ENCODE assay signal across 1 cellular context in the genomic region with DNA sequence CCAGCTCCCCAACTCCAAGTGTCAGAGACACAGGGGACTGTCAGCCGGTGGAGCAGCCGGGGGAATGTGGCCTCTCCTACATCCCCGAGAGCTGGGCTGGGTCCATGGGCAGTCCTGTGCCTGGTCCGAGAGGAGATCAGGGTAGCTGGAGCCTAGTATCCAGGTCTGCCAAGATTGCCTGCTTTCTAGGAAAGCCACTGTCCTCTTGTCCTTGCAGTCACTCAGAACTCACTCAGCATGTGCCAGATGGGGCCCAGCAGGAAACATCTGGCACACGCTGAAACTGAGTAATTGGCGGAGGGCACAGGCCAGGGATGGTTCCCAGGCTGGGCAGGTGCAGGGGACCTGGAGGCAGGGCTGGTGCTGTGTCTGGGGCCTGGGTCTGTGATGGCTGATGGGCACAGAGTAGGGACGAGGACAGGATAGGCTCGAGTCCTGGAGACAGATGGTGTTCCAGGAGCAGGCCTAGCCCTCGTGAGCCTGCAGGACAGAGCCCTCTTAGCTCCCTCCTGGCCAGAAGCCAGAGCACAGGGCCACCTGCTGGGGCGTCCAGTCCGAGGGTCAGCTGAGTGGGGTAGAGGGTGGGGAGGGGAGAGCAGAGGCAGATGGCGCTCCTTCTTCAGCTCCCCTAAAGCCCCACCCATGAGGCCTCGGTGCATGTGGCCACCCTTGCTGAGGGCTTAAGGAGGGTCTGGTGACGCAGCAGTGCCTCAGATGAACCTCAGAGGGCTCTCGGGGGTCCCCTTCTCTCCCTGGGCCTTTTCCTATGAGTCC.
A peak's percentile ranks its signal among the peaks of the same experiment; 100 is the strongest.
TF ChIP-seq lines count a peak whose summit lies in the region.

No MANE protein-coding gene starts in this region.

TF ChIP-seq in HepG2, 621 proteins besides CTCF, POLR2A, EP300 and RAD21 (continued from another document):
- TF ChIP-seq ZFP91 (CRISPR knock-in tag; IDR thresholded peaks at IDR 0.05; ENCODE audit: borderline replicate concordance) (peak; percentile 48; the same call in 1 of the 2 replicates), MAFG (CRISPR knock-in tag; IDR thresholded peaks at IDR 0.05) (0 out of 2 replicates have a peak, but pooled peaks have one; percentile 30), ZNF577 (CRISPR knock-in tag; IDR thresholded peaks at IDR 0.05; ENCODE audit: borderline replicate concordance, low read depth) (no peak), SP1 (IDR thresholded peaks at IDR 0.05) (no peak), SP1 (CRISPR knock-in tag; IDR thresholded peaks at IDR 0.05) (no peak), ZNF350 (CRISPR knock-in tag; IDR thresholded peaks at IDR 0.05; ENCODE audit: borderline replicate concordance, low read depth) (peak; percentile 9; the same call in 1 of the 2 replicates), ELF4 (CRISPR knock-in tag; IDR thresholded peaks at IDR 0.05; ENCODE audit: borderline replicate concordance) (no peak), ZNF782 (CRISPR knock-in tag; IDR thresholded peaks at IDR 0.05; ENCODE audit: borderline replicate concordance) (peak; percentile 80; the same call in 1 of the 2 replicates), SP140L (CRISPR knock-in tag; IDR thresholded peaks at IDR 0.05; ENCODE audit: borderline replicate concordance) (no peak), ATRX (CRISPR knock-in tag; IDR thresholded peaks at IDR 0.05; ENCODE audit: borderline replicate concordance) (no peak), MAZ (IDR thresholded peaks at IDR 0.05; ENCODE audit: borderline replicate concordance, low read depth, low read length) (no peak), MAZ (CRISPR knock-in tag; IDR thresholded peaks at IDR 0.05; ENCODE audit: low read depth) (peak; percentile 46; the same call in 1 of the 2 replicates), BRD4 (CRISPR knock-in tag; IDR thresholded peaks at IDR 0.05) (peak; percentile 67; the same call in 1 of the 2 replicates), ZNF788 (CRISPR knock-in tag; IDR thresholded peaks at IDR 0.05; ENCODE audit: borderline replicate concordance) (peak; percentile 86; the same call in 1 of the 2 replicates), REPIN1 (CRISPR knock-in tag; IDR thresholded peaks at IDR 0.05; ENCODE audit: borderline replicate concordance, low read depth) (0 out of 2 replicates have a peak, but pooled peaks have one; percentile 41), SKI (IDR thresholded peaks at IDR 0.05; ENCODE audit: partially characterized antibody) (no peak), ZBTB46 (CRISPR knock-in tag; IDR thresholded peaks at IDR 0.05; ENCODE audit: borderline replicate concordance) (0 out of 2 replicates have a peak, but pooled peaks have one; percentile 72), ATF7 (IDR thresholded peaks at IDR 0.05) (no peak), ATF7 (CRISPR knock-in tag; IDR thresholded peaks at IDR 0.05) (0 out of 2 replicates have a peak, but pooled peaks have one; percentile 32), ZKSCAN5 (CRISPR knock-in tag; IDR thresholded peaks at IDR 0.05) (0 out of 2 replicates have a peak, but pooled peaks have one; percentile 24), HDAC2 (CRISPR knock-in tag; IDR thresholded peaks at IDR 0.05) (0 out of 2 replicates have a peak, but pooled peaks have one; percentile 4), ZBTB8A (CRISPR knock-in tag; IDR thresholded peaks at IDR 0.05; ENCODE audit: borderline replicate concordance, low read depth) (0 out of 2 replicates have a peak, but pooled peaks have one; percentile 72), YEATS4 (CRISPR knock-in tag; IDR thresholded peaks at IDR 0.05; ENCODE audit: borderline replicate concordance) (0 out of 2 replicates have a peak, but pooled peaks have one; percentile 51), SRY (CRISPR knock-in tag; IDR thresholded peaks at IDR 0.05) (0 out of 2 replicates have a peak, but pooled peaks have one; percentile 79), DPF2 (CRISPR knock-in tag; IDR thresholded peaks at IDR 0.05; ENCODE audit: borderline replicate concordance, low read depth) (peak; percentile 16; the same call in 1 of the 2 replicates), ZNF556 (CRISPR knock-in tag; IDR thresholded peaks at IDR 0.05; ENCODE audit: borderline replicate concordance) (peak; percentile 45; the same call in 1 of the 2 replicates), HNRNPK (IDR thresholded peaks at IDR 0.05; ENCODE audit: low read depth, low read length, poor library complexity, severe bottlenecking) (no peak), PAWR (CRISPR knock-in tag; IDR thresholded peaks at IDR 0.05; ENCODE audit: borderline replicate concordance) (peak; percentile 78; the same call in 1 of the 2 replicates), ZZZ3 (CRISPR knock-in tag; IDR thresholded peaks at IDR 0.05; ENCODE audit: borderline replicate concordance) (peak; percentile 83)
- TF ChIP-seq, protein P1, sequence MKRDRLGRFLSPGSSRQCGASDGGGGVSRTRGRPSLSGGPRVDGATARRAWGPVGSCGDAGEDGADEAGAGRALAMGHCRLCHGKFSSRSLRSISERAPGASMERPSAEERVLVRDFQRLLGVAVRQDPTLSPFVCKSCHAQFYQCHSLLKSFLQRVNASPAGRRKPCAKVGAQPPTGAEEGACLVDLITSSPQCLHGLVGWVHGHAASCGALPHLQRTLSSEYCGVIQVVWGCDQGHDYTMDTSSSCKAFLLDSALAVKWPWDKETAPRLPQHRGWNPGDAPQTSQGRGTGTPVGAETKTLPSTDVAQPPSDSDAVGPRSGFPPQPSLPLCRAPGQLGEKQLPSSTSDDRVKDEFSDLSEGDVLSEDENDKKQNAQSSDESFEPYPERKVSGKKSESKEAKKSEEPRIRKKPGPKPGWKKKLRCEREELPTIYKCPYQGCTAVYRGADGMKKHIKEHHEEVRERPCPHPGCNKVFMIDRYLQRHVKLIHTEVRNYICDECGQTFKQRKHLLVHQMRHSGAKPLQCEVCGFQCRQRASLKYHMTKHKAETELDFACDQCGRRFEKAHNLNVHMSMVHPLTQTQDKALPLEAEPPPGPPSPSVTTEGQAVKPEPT (CRISPR knock-in tag; IDR thresholded peaks at IDR 0.05; ENCODE audit: low read depth), result peak; percentile 83
